In genomic region chr3:71304261-71304646, GRCh38 we compare ENCODE assay signal across 10 cellular contexts.
DNase-seq lines count a peak whose midpoint lies in the region; ATAC-seq and TF ChIP-seq lines count a peak whose summit lies in the region.
"Had no signal": no experiment of that assay in that cellular context is flagged by ENCODE, and none has a peak within 500 bp of the region (broad histone marks: within the 10 kb centered on the region; RNA-seq: fewer than 3 reads in every experiment).

No MANE protein-coding gene starts in this region.

- DNase-seq in breast epithelium (ENCODE audit: low spot score in 2 of 2) (no peak), MCF 10A (ENCODE audit: unreplicated experiment) (no peak), memory B cell (ENCODE audit: low spot score in 2 of 2) (no peak), thoracic aorta (ENCODE audit: low spot score) (no peak), PC-3 (no peak), cortex of kidney (lab: John Stamatoyannopoulos, UW) (no peak), NCI-H2029 (lab: John Stamatoyannopoulos, UW) (no peak)
- DNase-seq in activated naive CD8-positive, alpha-beta T cell treated with anti-CD3 and anti-CD28 coated beads for 36 hours = no peak
- DNase-seq: NCI-H774 had no signal

- H3K36me3 ChIP-seq in breast epithelium (no peaks in the 10 kb centered on the region), thoracic aorta (no peaks in the 10 kb centered on the region), PC-3 (ENCODE audit: low read depth, low read length) (no peaks in the 10 kb centered on the region)
- H3K36me3 ChIP-seq: neutrophil had no signal

- H3K36me3 Mint-ChIP-seq in MCF 10A (ENCODE audit: insufficient read depth, unreplicated experiment) (peaks cover 4% of the 10 kb centered on the region), memory B cell (peaks cover 2% of the 10 kb centered on the region)
- peaks cover 50% of the 10 kb centered on the region for H3K36me3 Mint-ChIP-seq in activated naive CD8-positive, alpha-beta T cell treated with anti-CD3 and anti-CD28 coated beads for 36 hours

- no peaks in the 10 kb centered on the region for H3K27me3 Mint-ChIP-seq in MCF 10A (ENCODE audit: insufficient read depth, unreplicated experiment)
- H3K27me3 Mint-ChIP-seq in activated naive CD8-positive, alpha-beta T cell treated with anti-CD3 and anti-CD28 coated beads for 36 hours = peaks cover 4% of the 10 kb centered on the region
- H3K27me3 Mint-ChIP-seq in memory B cell = no peaks in the 10 kb centered on the region

- TF ChIP-seq POLR2A in breast epithelium (IDR thresholded peaks at IDR 0.05) = no peak

- intact Hi-C loops in breast epithelium (cut with DNase I; ENCODE audit: low total_unique reads) = loop anchor here (10.0 kb wide), 1 partner anchor 239 kb away; no protein-coding TSS in a partner anchor
- intact Hi-C loops in MCF 10A (cut with micrococcal nuclease) = loop anchor here (1.0 to 5.0 kb wide), 4 partner anchors 242 to 587 kb away; no protein-coding TSS in a partner anchor
- intact Hi-C loops in PC-3 (cut with micrococcal nuclease) = loop anchor here (1.0 to 2.0 kb wide), 4 partner anchors 95 to 349 kb away; no protein-coding TSS in a partner anchor

- ATAC-seq in memory B cell (ENCODE audit: low read depth) (no peak), thoracic aorta (ENCODE audit: insufficient number of reproducible peaks, low FRiP score, low read depth) (no peak), PC-3 (no peak)

- no peaks in the 10 kb centered on the region for H3F3A ChIP-seq in PC-3 (ENCODE audit: low read length, unreplicated experiment)

- H3K27me3 ChIP-seq in breast epithelium = no peaks in the 10 kb centered on the region
- no peaks in the 10 kb centered on the region for H3K27me3 ChIP-seq in thoracic aorta (replicated peaks; ENCODE audit: insufficient read depth)
- no peaks in the 10 kb centered on the region for H3K27me3 ChIP-seq in PC-3 (ENCODE audit: low read length)
- H3K27me3 ChIP-seq: neutrophil had no signal

- no peak overlapping the region for H3K9ac ChIP-seq in PC-3 (ENCODE audit: low read length)

- H3K9me3 Mint-ChIP-seq in MCF 10A (ENCODE audit: unreplicated experiment) = no peaks in the 10 kb centered on the region
- H3K9me3 Mint-ChIP-seq in activated naive CD8-positive, alpha-beta T cell treated with anti-CD3 and anti-CD28 coated beads for 36 hours = no peaks in the 10 kb centered on the region
- no peaks in the 10 kb centered on the region for H3K9me3 Mint-ChIP-seq in memory B cell

- H4K20me1 ChIP-seq in PC-3 (ENCODE audit: low read length) = no peaks in the 10 kb centered on the region

- H3K9me2 ChIP-seq in PC-3 (replicated peaks; ENCODE audit: low read length) = no peaks in the 10 kb centered on the region

- H3K9me3 ChIP-seq in breast epithelium (no peaks in the 10 kb centered on the region), thoracic aorta (no peaks in the 10 kb centered on the region), PC-3 (ENCODE audit: low read length) (no peaks in the 10 kb centered on the region)
- H3K9me3 ChIP-seq: neutrophil had no signal

- H3K4me2 ChIP-seq in PC-3 (ENCODE audit: low read length) = no peak overlapping the region

- H3K4me3 Mint-ChIP-seq in MCF 10A (ENCODE audit: unreplicated experiment) (no peak overlapping the region), memory B cell (peak overlapping the region; percentile 92)
- H3K4me3 Mint-ChIP-seq in activated naive CD8-positive, alpha-beta T cell treated with anti-CD3 and anti-CD28 coated beads for 36 hours = peak overlapping the region; percentile 97

- H3K27ac ChIP-seq in breast epithelium = peak overlapping the region; percentile 21 to 83
- H3K27ac ChIP-seq in thoracic aorta = peak overlapping the region; percentile 70 to 83
- no peak overlapping the region for H3K27ac ChIP-seq in PC-3 (ENCODE audit: low read length)
- H3K27ac ChIP-seq: neutrophil had no signal

- H3K4me1 ChIP-seq in breast epithelium = peaks cover 0 to 10% of the 10 kb centered on the region in 2 donors
- H3K4me1 ChIP-seq in thoracic aorta (ENCODE audit: control insufficient read depth in 1 of 2, low read depth in 2 of 2) = peaks cover 30 to 64% of the 10 kb centered on the region in 2 donors
- H3K4me1 ChIP-seq in PC-3 (ENCODE audit: insufficient read depth, low read length) = peaks cover 24% of the 10 kb centered on the region

- no peaks in the 10 kb centered on the region for H3K79me2 ChIP-seq in PC-3 (ENCODE audit: low read length)

- TF ChIP-seq CTCF in breast epithelium (IDR thresholded peaks at IDR 0.05) (no peak), MCF 10A (IDR thresholded peaks at IDR 0.05; ENCODE audit: unreplicated experiment) (no peak), thoracic aorta (IDR thresholded peaks at IDR 0.05) (no peak), PC-3 (conservative IDR thresholded peaks at IDR 0.05; ENCODE audit: low read depth, low read length) (no peak)

- no peak overlapping the region for H2AFZ ChIP-seq in PC-3 (ENCODE audit: low read length)

- H3K4me3 ChIP-seq in breast epithelium = no peak overlapping the region
- peak overlapping the region; percentile 67 for H3K4me3 ChIP-seq in thoracic aorta
- H3K4me3 ChIP-seq in PC-3 (ENCODE audit: low read length) = no peak overlapping the region

- CTCF ChIA-PET in MCF 10A (lab: Yijun Ruan, JAX) = interaction anchor here (0.6 kb wide), 1 partner anchor 1732 kb away, joined by 3 read pairs; no protein-coding TSS in a partner anchor
- CTCF ChIA-PET in PC-3 (lab: Charles Lee) = interaction anchor here (0.7 kb wide), 1 partner anchor 203 kb away, joined by 11 read pairs; no protein-coding TSS in a partner anchor

- BruUV-seq in MCF 10A (replicated peaks; lab: Mats Ljungman, UMichigan) (no TSS peak), PC-3 (replicated peaks; lab: Mats Ljungman, UMichigan) (no TSS peak)

- H3K27ac Mint-ChIP-seq in MCF 10A (ENCODE audit: low read depth, unreplicated experiment) (no peak overlapping the region), memory B cell (peak overlapping the region; percentile 92)
- peak overlapping the region; percentile 100 for H3K27ac Mint-ChIP-seq in activated naive CD8-positive, alpha-beta T cell treated with anti-CD3 and anti-CD28 coated beads for 36 hours

- POLR2A ChIA-PET in MCF 10A (lab: Yijun Ruan, JAX) = no interaction called here
- POLR2A ChIA-PET in PC-3 (lab: Charles Lee; ENCODE audit: unreplicated experiment) = no interaction called here

- H3K4me1 Mint-ChIP-seq in MCF 10A (ENCODE audit: insufficient read depth, unreplicated experiment) (peaks cover 13% of the 10 kb centered on the region), memory B cell (peaks cover 33% of the 10 kb centered on the region)
- peaks cover 65% of the 10 kb centered on the region for H3K4me1 Mint-ChIP-seq in activated naive CD8-positive, alpha-beta T cell treated with anti-CD3 and anti-CD28 coated beads for 36 hours
